8 cellular contexts compared by ENCODE assay signal in genomic region chr15:75201609-75202250, GRCh38. TPM values are rescaled to one million over a fixed set of nuclear protein-coding genes. Genes with fewer than 3 reads are reported as not detected.
DNase-seq lines count a peak whose midpoint lies in the region; ATAC-seq and TF ChIP-seq lines count a peak whose summit lies in the region.

Gene C15orf39, plus strand, starts transcription at chr15:75201882. Its CDS starts 4,167 bp downstream, at chr15:75206049.

- H3K4me1 Mint-ChIP-seq in activated T-cell treated with anti-CD3 and anti-CD28 coated beads, Interleukin-2, amount 50 U/mL, for 24 hours (ENCODE audit: low read depth) = peaks cover 50% of the 10 kb centered on the region

- DNase-seq in CD1c-positive myeloid dendritic cell (ENCODE audit: extremely low spot score) (peak; percentile 86), GM19238 (ENCODE audit: insufficient read length, low spot score) (peak; percentile 89), PC-3 (peak; percentile 63)
- peak; percentile 90 for DNase-seq in activated T-cell treated with anti-CD3 and anti-CD28 coated beads, Interleukin-2, amount 50 U/mL, for 24 hours
- peak; percentile 40 to 63 for DNase-seq in stimulated activated CD8-positive, alpha-beta memory T cell treated with anti-CD3 and anti-CD28 coated beads, Interleukin-7, amount 100 ng/mL, for 48 hours (ENCODE audit: extremely low read depth in 1 of 2, low read depth in 1 of 2)

- no peaks in the 10 kb centered on the region for H3K27me3 Mint-ChIP-seq in activated T-cell treated with anti-CD3 and anti-CD28 coated beads, Interleukin-2, amount 50 U/mL, for 24 hours

- H3K79me2 ChIP-seq in PC-3 (ENCODE audit: low read length) = peaks cover 54% of the 10 kb centered on the region

- no peaks in the 10 kb centered on the region for H3F3A ChIP-seq in PC-3 (ENCODE audit: low read length, unreplicated experiment)

- no peaks in the 10 kb centered on the region for H3K9me3 Mint-ChIP-seq in activated T-cell treated with anti-CD3 and anti-CD28 coated beads, Interleukin-2, amount 50 U/mL, for 24 hours

- POLR2A ChIA-PET in PC-3 (lab: Charles Lee; ENCODE audit: unreplicated experiment) = interaction anchor here (0.6 to 0.7 kb wide), 3 partner anchors 27 to 178 kb away, joined by 3 read pairs; no protein-coding TSS in a partner anchor

- CTCF ChIA-PET in PC-3 (lab: Charles Lee) = interaction anchor here (0.6 to 1.6 kb wide), 5 partner anchors 13 to 356 kb away, joined by 3 to 6 read pairs (median 4); no protein-coding TSS in a partner anchor

- peak within 1 kb of the TSS; percentile 95 for H3K4me3 ChIP-seq in PC-3 (ENCODE audit: low read length)
- H3K4me3 ChIP-seq in esophagus (ENCODE audit: low read depth in 1 of 2, low read length in 2 of 2) = peak within 1 kb of the TSS; percentile 83 to 95
- peak within 1 kb of the TSS; percentile 81 to 84 for H3K4me3 ChIP-seq in muscle layer of duodenum (ENCODE audit: low read depth in 1 of 2, low read length in 2 of 2)

- H4K20me1 ChIP-seq in PC-3 (ENCODE audit: low read length) = peaks cover 37% of the 10 kb centered on the region

- peak within 1 kb of the TSS; percentile 82 for H3K27ac ChIP-seq in PC-3 (ENCODE audit: low read length)
- peak within 1 kb of the TSS; percentile 87 to 95 for H3K27ac ChIP-seq in esophagus (ENCODE audit: low read depth in 2 of 2, low read length in 1 of 2)
- peak within 1 kb of the TSS; percentile 88 for H3K27ac ChIP-seq in muscle layer of duodenum (ENCODE audit: low read length)

- no peaks in the 10 kb centered on the region for H3K9me2 ChIP-seq in PC-3 (replicated peaks; ENCODE audit: low read length)

- no peaks in the 10 kb centered on the region for H3K9me3 ChIP-seq in PC-3 (ENCODE audit: low read length)
- H3K9me3 ChIP-seq in esophagus (ENCODE audit: control insufficient read depth in 2 of 2, insufficient read depth in 1 of 2, low read depth in 1 of 2, low read length in 1 of 2) = no peaks in the 10 kb centered on the region
- H3K9me3 ChIP-seq in muscle layer of duodenum (ENCODE audit: control insufficient read depth in 1 of 2, low read length in 2 of 2) = no peaks in the 10 kb centered on the region

- H3K9ac ChIP-seq in PC-3 (ENCODE audit: low read length) = peak within 1 kb of the TSS; percentile 96

- peak within 1 kb of the TSS; percentile 86 for H3K4me3 Mint-ChIP-seq in activated T-cell treated with anti-CD3 and anti-CD28 coated beads, Interleukin-2, amount 50 U/mL, for 24 hours

- peak within 1 kb of the TSS; percentile 95 for H3K27ac Mint-ChIP-seq in activated T-cell treated with anti-CD3 and anti-CD28 coated beads, Interleukin-2, amount 50 U/mL, for 24 hours

- H3K4me1 ChIP-seq in PC-3 (ENCODE audit: insufficient read depth, low read length) = peaks cover 33% of the 10 kb centered on the region
- H3K4me1 ChIP-seq in esophagus (ENCODE audit: control insufficient read depth in 2 of 2, insufficient read depth in 2 of 2, low read length in 1 of 2) = peaks cover 0 to 31% of the 10 kb centered on the region in 2 donors
- peaks cover 26 to 38% of the 10 kb centered on the region in 2 donors for H3K4me1 ChIP-seq in muscle layer of duodenum (ENCODE audit: control insufficient read depth in 1 of 2, insufficient read depth in 2 of 2, low read length in 2 of 2)

- no TSS peak for BruUV-seq in PC-3 (replicated peaks; lab: Mats Ljungman, UMichigan)

- ATAC-seq in HG03442 (IDR thresholded peaks at IDR 0.05; ENCODE audit: unreplicated experiment) (peak; percentile 38), PC-3 (peak; percentile 65)

- H3K36me3 Mint-ChIP-seq in activated T-cell treated with anti-CD3 and anti-CD28 coated beads, Interleukin-2, amount 50 U/mL, for 24 hours (ENCODE audit: low read depth) = peaks cover 28% of the 10 kb centered on the region

- H3K36me3 ChIP-seq in PC-3 (ENCODE audit: low read depth, low read length) = peaks cover 13% of the 10 kb centered on the region
- H3K36me3 ChIP-seq in esophagus (ENCODE audit: control insufficient read depth in 2 of 2, insufficient read depth in 2 of 2, low read length in 1 of 2) = peaks cover 6 to 10% of the 10 kb centered on the region in 2 donors
- H3K36me3 ChIP-seq in muscle layer of duodenum (ENCODE audit: control insufficient read depth in 1 of 2, insufficient read depth in 2 of 2, low read length in 2 of 2) = peaks cover 7 to 8% of the 10 kb centered on the region in 2 donors

- intact Hi-C loops in PC-3 (cut with micrococcal nuclease) = loop anchor here (1.0 to 5.0 kb wide), 4 partner anchors 31 to 172 kb away; no protein-coding TSS in a partner anchor

- H3K4me2 ChIP-seq in PC-3 (ENCODE audit: low read length) = peak within 1 kb of the TSS; percentile 100

- H3K27me3 ChIP-seq in PC-3 (ENCODE audit: low read length) (no peaks in the 10 kb centered on the region), esophagus (ENCODE audit: control insufficient read depth in 1 of 2, insufficient read depth in 2 of 2, low read length in 2 of 2) (no peaks in the 10 kb centered on the region), muscle layer of duodenum (ENCODE audit: low read depth, low read length) (no peaks in the 10 kb centered on the region)

- peak; percentile 75 for TF ChIP-seq CTCF in PC-3 (conservative IDR thresholded peaks at IDR 0.05; ENCODE audit: low read depth, low read length)

- H2AFZ ChIP-seq in PC-3 (ENCODE audit: low read length) = peak within 1 kb of the TSS; percentile 81

- WGBS in esophagus, 2 donors = 0% methylated on average over 62 to 84 of the region's 84 CpGs

RNA-seq across cellular contexts. Expression of gene C15orf39, which starts in this region (rescaled TPM):
- 23.8 and 31.0 TPM in 2 replicates for total RNA-seq in PC-3 (2014; rRNA removed)
- polyA plus RNA-seq in esophagus = 10 to 100 TPM; 14.7 to 15.7 TPM

Comparison
In these comparisons a context has a peak if more than half of its experiments do, and no peak if none do; other contexts are left out.
1. Peak in every context shown above with its lines: DNase-seq, ATAC-seq, H3K4me3 ChIP-seq and H3K27ac ChIP-seq.